24 cellular contexts compared by ENCODE assay signal in genomic region chr1:88111806-88112205, GRCh38.
"Had no signal": no experiment of that assay in that cellular context is flagged by ENCODE, and none has a peak within 500 bp of the region (broad histone marks: within the 10 kb centered on the region; RNA-seq: fewer than 3 reads in every experiment).

No MANE protein-coding gene starts in this region.

- H3K4me1 ChIP-seq: Peyer's patch, SJSA1 had no signal

- H3K36me3 ChIP-seq: MG63, Peyer's patch, SJSA1 had no signal

- H3K27ac ChIP-seq: Peyer's patch, SJSA1 had no signal

- H3K9me3 ChIP-seq: MG63, Peyer's patch, SJSA1, SK-N-SH had no signal

- DNase-seq: activated CD4-positive, alpha-beta memory T cell treated with anti-CD3 and anti-CD28 coated beads for 36 hours; activated CD4-positive, alpha-beta T cell treated with anti-CD3 and anti-CD28 coated beads for 36 hours; activated CD4-positive, alpha-beta T cell treated with anti-CD3 and anti-CD28 coated beads, Interleukin-2, amount 10 ng/mL, durations not matched to agents 7 days and 5 days; activated CD8-positive, alpha-beta memory T cell treated with anti-CD3 and anti-CD28 coated beads, Interleukin-2, amount 50 U/mL, for 4 hours; activated effector memory CD4-positive, alpha-beta T cell treated with Interleukin-2 at 50 U/mL for 16 hours; activated naive CD4-positive, alpha-beta T cell treated with anti-CD3 and anti-CD28 coated beads, Interleukin-2, amount 10 ng/mL, durations not matched to agents 7 days and 5 days; activated naive CD8-positive, alpha-beta T cell treated with anti-CD3 and anti-CD28 coated beads, Interleukin-2, amount 50 U/mL, for 24 hours; activated T-cell treated with anti-CD3 and anti-CD28 coated beads for 4 hours; activated T-cell treated with anti-CD3 and anti-CD28 coated beads, Interleukin-2, amount 50 U/mL, for 4 hours; anterior cingulate cortex; central memory CD4-positive, alpha-beta T cell; Karpas-422; MG63; NCI-H1048; NCI-H1436 treated with DMSO at 0.1 percent for 48 hours; NCI-H1694 treated with DMSO at 0.1 percent for 48 hours; NCI-H2029; NCI-H345; NCI-H524 treated with DMSO at 0.1 percent for 48 hours; Peyer's patch; RPMI8226; SHP77 treated with DMSO at 0.1 percent for 48 hours; SK-N-SH had no signal

- ATAC-seq: activated CD4-positive, alpha-beta T cell treated with anti-CD3 and anti-CD28 coated beads for 36 hours; activated naive CD8-positive, alpha-beta T cell treated with anti-CD3 and anti-CD28 coated beads, Interleukin-2, amount 50 U/mL, for 24 hours; activated T-cell treated with anti-CD3 and anti-CD28 coated beads, Interleukin-2, amount 50 U/mL, for 4 hours had no signal

- H3K27me3 ChIP-seq: MG63, SJSA1 had no signal

- H3K4me3 ChIP-seq: MG63, Peyer's patch, SJSA1 had no signal
